3 cellular contexts compared by ENCODE assay signal in genomic region chr11:15485432-15485831, GRCh38.
TF ChIP-seq lines count a peak whose summit lies in the region.

No MANE protein-coding gene starts in this region.

TF ChIP-seq in HepG2, 621 proteins besides CTCF, POLR2A, EP300 and RAD21:
- TF ChIP-seq, protein P1, sequence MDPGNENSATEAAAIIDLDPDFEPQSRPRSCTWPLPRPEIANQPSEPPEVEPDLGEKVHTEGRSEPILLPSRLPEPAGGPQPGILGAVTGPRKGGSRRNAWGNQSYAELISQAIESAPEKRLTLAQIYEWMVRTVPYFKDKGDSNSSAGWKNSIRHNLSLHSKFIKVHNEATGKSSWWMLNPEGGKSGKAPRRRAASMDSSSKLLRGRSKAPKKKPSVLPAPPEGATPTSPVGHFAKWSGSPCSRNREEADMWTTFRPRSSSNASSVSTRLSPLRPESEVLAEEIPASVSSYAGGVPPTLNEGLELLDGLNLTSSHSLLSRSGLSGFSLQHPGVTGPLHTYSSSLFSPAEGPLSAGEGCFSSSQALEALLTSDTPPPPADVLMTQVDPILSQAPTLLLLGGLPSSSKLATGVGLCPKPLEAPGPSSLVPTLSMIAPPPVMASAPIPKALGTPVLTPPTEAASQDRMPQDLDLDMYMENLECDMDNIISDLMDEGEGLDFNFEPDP (CRISPR knock-in tag; conservative IDR thresholded peaks at IDR 0.05): no peak
- no peak for TF ChIP-seq TCF7 (IDR thresholded peaks at IDR 0.05; ENCODE audit: low read depth)
- no peak for TF ChIP-seq SAP130 (CRISPR knock-in tag; IDR thresholded peaks at IDR 0.05; ENCODE audit: low read depth)
- TF ChIP-seq SOX5 (CRISPR knock-in tag; IDR thresholded peaks at IDR 0.05; ENCODE audit: borderline replicate concordance): no peak
- TF ChIP-seq XBP1 (CRISPR knock-in tag; IDR thresholded peaks at IDR 0.05): no peak
- no peak for TF ChIP-seq ZSCAN22 (CRISPR knock-in tag; IDR thresholded peaks at IDR 0.05)
- TF ChIP-seq, protein P2, sequence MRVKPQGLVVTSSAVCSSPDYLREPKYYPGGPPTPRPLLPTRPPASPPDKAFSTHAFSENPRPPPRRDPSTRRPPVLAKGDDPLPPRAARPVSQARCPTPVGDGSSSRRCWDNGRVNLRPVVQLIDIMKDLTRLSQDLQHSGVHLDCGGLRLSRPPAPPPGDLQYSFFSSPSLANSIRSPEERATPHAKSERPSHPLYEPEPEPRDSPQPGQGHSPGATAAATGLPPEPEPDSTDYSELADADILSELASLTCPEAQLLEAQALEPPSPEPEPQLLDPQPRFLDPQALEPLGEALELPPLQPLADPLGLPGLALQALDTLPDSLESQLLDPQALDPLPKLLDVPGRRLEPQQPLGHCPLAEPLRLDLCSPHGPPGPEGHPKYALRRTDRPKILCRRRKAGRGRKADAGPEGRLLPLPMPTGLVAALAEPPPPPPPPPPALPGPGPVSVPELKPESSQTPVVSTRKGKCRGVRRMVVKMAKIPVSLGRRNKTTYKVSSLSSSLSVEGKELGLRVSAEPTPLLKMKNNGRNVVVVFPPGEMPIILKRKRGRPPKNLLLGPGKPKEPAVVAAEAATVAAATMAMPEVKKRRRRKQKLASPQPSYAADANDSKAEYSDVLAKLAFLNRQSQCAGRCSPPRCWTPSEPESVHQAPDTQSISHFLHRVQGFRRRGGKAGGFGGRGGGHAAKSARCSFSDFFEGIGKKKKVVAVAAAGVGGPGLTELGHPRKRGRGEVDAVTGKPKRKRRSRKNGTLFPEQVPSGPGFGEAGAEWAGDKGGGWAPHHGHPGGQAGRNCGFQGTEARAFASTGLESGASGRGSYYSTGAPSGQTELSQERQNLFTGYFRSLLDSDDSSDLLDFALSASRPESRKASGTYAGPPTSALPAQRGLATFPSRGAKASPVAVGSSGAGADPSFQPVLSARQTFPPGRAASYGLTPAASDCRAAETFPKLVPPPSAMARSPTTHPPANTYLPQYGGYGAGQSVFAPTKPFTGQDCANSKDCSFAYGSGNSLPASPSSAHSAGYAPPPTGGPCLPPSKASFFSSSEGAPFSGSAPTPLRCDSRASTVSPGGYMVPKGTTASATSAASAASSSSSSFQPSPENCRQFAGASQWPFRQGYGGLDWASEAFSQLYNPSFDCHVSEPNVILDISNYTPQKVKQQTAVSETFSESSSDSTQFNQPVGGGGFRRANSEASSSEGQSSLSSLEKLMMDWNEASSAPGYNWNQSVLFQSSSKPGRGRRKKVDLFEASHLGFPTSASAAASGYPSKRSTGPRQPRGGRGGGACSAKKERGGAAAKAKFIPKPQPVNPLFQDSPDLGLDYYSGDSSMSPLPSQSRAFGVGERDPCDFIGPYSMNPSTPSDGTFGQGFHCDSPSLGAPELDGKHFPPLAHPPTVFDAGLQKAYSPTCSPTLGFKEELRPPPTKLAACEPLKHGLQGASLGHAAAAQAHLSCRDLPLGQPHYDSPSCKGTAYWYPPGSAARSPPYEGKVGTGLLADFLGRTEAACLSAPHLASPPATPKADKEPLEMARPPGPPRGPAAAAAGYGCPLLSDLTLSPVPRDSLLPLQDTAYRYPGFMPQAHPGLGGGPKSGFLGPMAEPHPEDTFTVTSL (CRISPR knock-in tag; IDR thresholded peaks at IDR 0.05; ENCODE audit: borderline replicate concordance): no peak
- no peak for TF ChIP-seq ZNF644 (CRISPR knock-in tag; IDR thresholded peaks at IDR 0.05; ENCODE audit: low read depth)
- no peak for TF ChIP-seq KAT7 (CRISPR knock-in tag; IDR thresholded peaks at IDR 0.05; ENCODE audit: borderline replicate concordance)
- peak; percentile 95 for TF ChIP-seq CREB1 (IDR thresholded peaks at IDR 0.05)
- no peak for TF ChIP-seq CREB1 (CRISPR knock-in tag; IDR thresholded peaks at IDR 0.05)
- TF ChIP-seq ATF7 (IDR thresholded peaks at IDR 0.05): peak; percentile 95
- TF ChIP-seq ATF7 (CRISPR knock-in tag; IDR thresholded peaks at IDR 0.05): no peak

TF ChIP-seq in GM12878, 131 proteins besides CTCF, POLR2A, EP300 and RAD21:
- TF ChIP-seq PKNOX1 (IDR thresholded peaks at IDR 0.05) (no peak), BACH1 (IDR thresholded peaks at IDR 0.05; ENCODE audit: borderline replicate concordance) (no peak), ATF7 (IDR thresholded peaks at IDR 0.05; ENCODE audit: low read depth) (peak; percentile 32; the same call in 1 of the 2 replicates), EED (IDR thresholded peaks at IDR 0.05; ENCODE audit: low read depth) (no peak), CREB1 (IDR thresholded peaks at IDR 0.05; ENCODE audit: low read depth) (no peak), ETV6 (conservative IDR thresholded peaks at IDR 0.05 in 1 of 2, IDR thresholded peaks at IDR 0.05 in 1 of 2; ENCODE audit: borderline replicate concordance in 1 of 2, low read depth in 1 of 2) (no peak)
- TF ChIP-seq, protein P3, sequence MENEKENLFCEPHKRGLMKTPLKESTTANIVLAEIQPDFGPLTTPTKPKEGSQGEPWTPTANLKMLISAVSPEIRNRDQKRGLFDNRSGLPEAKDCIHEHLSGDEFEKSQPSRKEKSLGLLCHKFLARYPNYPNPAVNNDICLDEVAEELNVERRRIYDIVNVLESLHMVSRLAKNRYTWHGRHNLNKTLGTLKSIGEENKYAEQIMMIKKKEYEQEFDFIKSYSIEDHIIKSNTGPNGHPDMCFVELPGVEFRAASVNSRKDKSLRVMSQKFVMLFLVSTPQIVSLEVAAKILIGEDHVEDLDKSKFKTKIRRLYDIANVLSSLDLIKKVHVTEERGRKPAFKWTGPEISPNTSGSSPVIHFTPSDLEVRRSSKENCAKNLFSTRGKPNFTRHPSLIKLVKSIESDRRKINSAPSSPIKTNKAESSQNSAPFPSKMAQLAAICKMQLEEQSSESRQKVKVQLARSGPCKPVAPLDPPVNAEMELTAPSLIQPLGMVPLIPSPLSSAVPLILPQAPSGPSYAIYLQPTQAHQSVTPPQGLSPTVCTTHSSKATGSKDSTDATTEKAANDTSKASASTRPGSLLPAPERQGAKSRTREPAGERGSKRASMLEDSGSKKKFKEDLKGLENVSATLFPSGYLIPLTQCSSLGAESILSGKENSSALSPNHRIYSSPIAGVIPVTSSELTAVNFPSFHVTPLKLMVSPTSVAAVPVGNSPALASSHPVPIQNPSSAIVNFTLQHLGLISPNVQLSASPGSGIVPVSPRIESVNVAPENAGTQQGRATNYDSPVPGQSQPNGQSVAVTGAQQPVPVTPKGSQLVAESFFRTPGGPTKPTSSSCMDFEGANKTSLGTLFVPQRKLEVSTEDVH (IDR thresholded peaks at IDR 0.05; ENCODE audit: low read depth, partially characterized antibody): no peak
- TF ChIP-seq, protein P4, sequence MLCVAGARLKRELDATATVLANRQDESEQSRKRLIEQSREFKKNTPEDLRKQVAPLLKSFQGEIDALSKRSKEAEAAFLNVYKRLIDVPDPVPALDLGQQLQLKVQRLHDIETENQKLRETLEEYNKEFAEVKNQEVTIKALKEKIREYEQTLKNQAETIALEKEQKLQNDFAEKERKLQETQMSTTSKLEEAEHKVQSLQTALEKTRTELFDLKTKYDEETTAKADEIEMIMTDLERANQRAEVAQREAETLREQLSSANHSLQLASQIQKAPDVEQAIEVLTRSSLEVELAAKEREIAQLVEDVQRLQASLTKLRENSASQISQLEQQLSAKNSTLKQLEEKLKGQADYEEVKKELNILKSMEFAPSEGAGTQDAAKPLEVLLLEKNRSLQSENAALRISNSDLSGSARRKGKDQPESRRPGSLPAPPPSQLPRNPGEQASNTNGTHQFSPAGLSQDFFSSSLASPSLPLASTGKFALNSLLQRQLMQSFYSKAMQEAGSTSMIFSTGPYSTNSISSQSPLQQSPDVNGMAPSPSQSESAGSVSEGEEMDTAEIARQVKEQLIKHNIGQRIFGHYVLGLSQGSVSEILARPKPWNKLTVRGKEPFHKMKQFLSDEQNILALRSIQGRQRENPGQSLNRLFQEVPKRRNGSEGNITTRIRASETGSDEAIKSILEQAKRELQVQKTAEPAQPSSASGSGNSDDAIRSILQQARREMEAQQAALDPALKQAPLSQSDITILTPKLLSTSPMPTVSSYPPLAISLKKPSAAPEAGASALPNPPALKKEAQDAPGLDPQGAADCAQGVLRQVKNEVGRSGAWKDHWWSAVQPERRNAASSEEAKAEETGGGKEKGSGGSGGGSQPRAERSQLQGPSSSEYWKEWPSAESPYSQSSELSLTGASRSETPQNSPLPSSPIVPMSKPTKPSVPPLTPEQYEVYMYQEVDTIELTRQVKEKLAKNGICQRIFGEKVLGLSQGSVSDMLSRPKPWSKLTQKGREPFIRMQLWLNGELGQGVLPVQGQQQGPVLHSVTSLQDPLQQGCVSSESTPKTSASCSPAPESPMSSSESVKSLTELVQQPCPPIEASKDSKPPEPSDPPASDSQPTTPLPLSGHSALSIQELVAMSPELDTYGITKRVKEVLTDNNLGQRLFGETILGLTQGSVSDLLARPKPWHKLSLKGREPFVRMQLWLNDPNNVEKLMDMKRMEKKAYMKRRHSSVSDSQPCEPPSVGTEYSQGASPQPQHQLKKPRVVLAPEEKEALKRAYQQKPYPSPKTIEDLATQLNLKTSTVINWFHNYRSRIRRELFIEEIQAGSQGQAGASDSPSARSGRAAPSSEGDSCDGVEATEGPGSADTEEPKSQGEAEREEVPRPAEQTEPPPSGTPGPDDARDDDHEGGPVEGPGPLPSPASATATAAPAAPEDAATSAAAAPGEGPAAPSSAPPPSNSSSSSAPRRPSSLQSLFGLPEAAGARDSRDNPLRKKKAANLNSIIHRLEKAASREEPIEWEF (IDR thresholded peaks at IDR 0.05; ENCODE audit: insufficient replicate concordance, low read depth, low read length): no peak

TF ChIP-seq in K562, 482 proteins besides CTCF, POLR2A, EP300 and RAD21:
- TF ChIP-seq ZNF584 (CRISPR knock-in tag; IDR thresholded peaks at IDR 0.05; ENCODE audit: low read depth) (no peak), KAT8 (IDR thresholded peaks at IDR 0.05; ENCODE audit: low read depth) (no peak), ATF1 (CRISPR knock-in tag; IDR thresholded peaks at IDR 0.05) (no peak), ATF1 (tag; IDR thresholded peaks at IDR 0.05) (peak; percentile 19; the same call in 1 of the 2 replicates), NR3C1 (CRISPR knock-in tag; IDR thresholded peaks at IDR 0.05) (no peak), PCBP2 (IDR thresholded peaks at IDR 0.05; ENCODE audit: low read depth, low read length, poor library complexity, severe bottlenecking) (no peak), ZSCAN32 (CRISPR knock-in tag; IDR thresholded peaks at IDR 0.05) (no peak), SMARCA4 (IDR thresholded peaks at IDR 0.05) (no peak), ATF3 (IDR thresholded peaks at IDR 0.05) (peak; percentile 35; the same call in 1 of the 2 replicates), ATF3 (CRISPR knock-in tag; conservative IDR thresholded peaks at IDR 0.05) (no peak), PRPF4 (IDR thresholded peaks at IDR 0.05; ENCODE audit: insufficient read depth, low read depth, low read length, poor library complexity, severe bottlenecking) (no peak), GTF2A2 (tag; IDR thresholded peaks at IDR 0.05) (no peak), ETS1 (conservative IDR thresholded peaks at IDR 0.05; ENCODE audit: control insufficient read depth, low read depth, low read length) (no peak)
- TF ChIP-seq, protein P5, sequence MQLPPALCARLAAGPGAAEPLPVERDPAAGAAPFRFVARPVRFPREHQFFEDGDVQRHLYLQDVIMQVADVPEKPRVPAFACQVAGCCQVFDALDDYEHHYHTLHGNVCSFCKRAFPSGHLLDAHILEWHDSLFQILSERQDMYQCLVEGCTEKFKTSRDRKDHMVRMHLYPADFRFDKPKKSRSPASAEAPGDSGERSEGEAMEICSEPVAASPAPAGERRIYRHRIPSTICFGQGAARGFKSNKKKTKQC (CRISPR knock-in tag; IDR thresholded peaks at IDR 0.05): no peak
- TF ChIP-seq, protein P6, sequence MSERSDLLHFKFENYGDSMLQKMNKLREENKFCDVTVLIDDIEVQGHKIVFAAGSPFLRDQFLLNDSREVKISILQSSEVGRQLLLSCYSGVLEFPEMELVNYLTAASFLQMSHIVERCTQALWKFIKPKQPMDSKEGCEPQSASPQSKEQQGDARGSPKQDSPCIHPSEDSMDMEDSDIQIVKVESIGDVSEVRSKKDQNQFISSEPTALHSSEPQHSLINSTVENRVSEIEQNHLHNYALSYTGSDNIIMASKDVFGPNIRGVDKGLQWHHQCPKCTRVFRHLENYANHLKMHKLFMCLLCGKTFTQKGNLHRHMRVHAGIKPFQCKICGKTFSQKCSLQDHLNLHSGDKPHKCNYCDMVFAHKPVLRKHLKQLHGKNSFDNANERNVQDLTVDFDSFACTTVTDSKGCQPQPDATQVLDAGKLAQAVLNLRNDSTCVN (CRISPR knock-in tag; IDR thresholded peaks at IDR 0.05): no peak
